In the genomic region with DNA sequence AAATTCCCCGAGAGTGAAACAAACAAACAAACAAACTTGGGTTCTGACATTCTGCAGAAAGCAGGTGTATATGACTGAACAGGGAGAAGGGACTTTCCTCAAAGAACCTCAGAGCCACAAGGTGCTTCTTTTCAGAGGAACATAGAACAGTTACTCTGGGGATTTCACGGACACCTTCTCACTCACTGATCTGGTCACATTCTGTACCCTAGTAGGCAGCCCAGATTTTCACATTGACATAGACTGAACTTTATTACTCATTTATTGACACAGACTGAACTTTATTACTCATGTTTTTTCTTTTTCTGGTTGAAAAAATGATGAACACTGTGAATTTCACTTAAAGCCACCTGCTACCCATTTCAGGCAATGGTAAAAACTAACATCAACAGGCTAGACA, we compare ENCODE assay signal across 12 cellular contexts.
A peak's percentile ranks its signal among the peaks of the same experiment; 100 is the strongest.
DNase-seq lines count a peak whose midpoint lies in the region; ATAC-seq and TF ChIP-seq lines count a peak whose summit lies in the region.
"Had no signal": no experiment of that assay in that cellular context is flagged by ENCODE, and none has a peak within 500 bp of the region (broad histone marks: within the 10 kb centered on the region; RNA-seq: fewer than 3 reads in every experiment).

No MANE protein-coding gene starts in this region.

- ATAC-seq in GM19043 (IDR thresholded peaks at IDR 0.05; ENCODE audit: low read depth, unreplicated experiment) (peak; percentile 95), HG02571 (IDR thresholded peaks at IDR 0.05; ENCODE audit: unreplicated experiment) (peak; percentile 96), HG03280 (IDR thresholded peaks at IDR 0.05; ENCODE audit: unreplicated experiment) (peak; percentile 92)
- ATAC-seq: naive thymus-derived CD4-positive, alpha-beta T cell had no signal

- DNase-seq in GM12864 (ENCODE audit: low read depth) (peak; percentile 79), uterus (no peak), cerebellar nuclear complex (lab: John Stamatoyannopoulos, UW) (no peak), CD1c-positive myeloid dendritic cell (ENCODE audit: extremely low spot score) (no peak)
- no peak for DNase-seq in NK-92 treated with Interleukin-12 subunit alpha and Interleukin-12 subunit beta, amount 100 ng/mL, for 24 hours (lab: John Stamatoyannopoulos, UW)
- DNase-seq: EL; HFFc6; naive thymus-derived CD4-positive, alpha-beta T cell had no signal

- TF ChIP-seq CTCF in GM12864 (IDR thresholded peaks at IDR 0.05; ENCODE audit: low read depth, low read length, missing control alignments) (no peak), uterus (IDR thresholded peaks at IDR 0.05) (no peak)

- H3K9me3 ChIP-seq in uterus, result no peaks in the 10 kb centered on the region

- H3K4me3 ChIP-seq in GM12864 (ENCODE audit: low read depth, low read length), result no peak overlapping the region
- H3K4me3 ChIP-seq in uterus, result no peak overlapping the region
- H3K4me3 ChIP-seq: skin epidermis had no signal

- no peak overlapping the region for H3K27ac ChIP-seq in uterus
- H3K27ac ChIP-seq: skin epidermis had no signal

- no peaks in the 10 kb centered on the region for H3K27me3 ChIP-seq in uterus

- intact Hi-C loops in uterus (cut with DNase I; ENCODE audit: low total_unique reads), result no loop called here

- no peak for TF ChIP-seq POLR2A in uterus (IDR thresholded peaks at IDR 0.05)

- no peaks in the 10 kb centered on the region for H3K36me3 ChIP-seq in uterus

- H3K4me1 ChIP-seq in uterus, result no peaks in the 10 kb centered on the region
